In the genomic region with DNA sequence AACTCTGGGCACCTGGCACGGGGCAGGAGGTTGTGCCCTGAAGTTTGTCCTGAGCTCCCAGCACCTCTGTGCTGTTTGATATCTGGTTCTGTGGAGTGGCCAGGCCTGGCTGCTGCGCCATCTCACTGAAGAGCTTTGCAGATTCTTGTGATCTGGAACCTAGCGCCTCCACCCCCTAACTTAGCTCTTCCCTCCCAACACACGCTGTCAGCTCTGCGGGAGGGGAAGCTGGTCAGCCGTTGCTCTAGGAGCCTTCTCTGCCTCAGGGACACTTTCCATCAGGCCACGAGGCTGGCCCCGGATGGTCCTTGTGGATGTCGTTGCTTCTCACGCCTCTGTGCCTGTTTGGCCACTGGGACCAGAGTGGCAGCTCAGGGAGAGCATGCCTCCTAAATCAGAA, we compare ENCODE assay signal across 20 cellular contexts.
"Had no signal": no experiment of that assay in that cellular context is flagged by ENCODE, and none has a peak within 500 bp of the region (broad histone marks: within the 10 kb centered on the region; RNA-seq: fewer than 3 reads in every experiment).

No MANE protein-coding gene starts in this region.

- H3K4me2 ChIP-seq: hepatocyte had no signal

- ATAC-seq: natural killer cell; psoas muscle; sciatic nerve; stimulated activated memory B cell treated with anti-CD40 and anti-IgM and Interleukin-4, amounts not matched to agents 10 μg/mL and 1 μg/mL and 100 μg/mL, for 72 hours had no signal

- H3K27ac ChIP-seq: colonic mucosa, hepatocyte, parathyroid adenoma, psoas muscle, uterus had no signal

- H3K4me1 ChIP-seq: colonic mucosa, parathyroid adenoma, psoas muscle, uterus had no signal

- H3K36me3 ChIP-seq: colonic mucosa, uterus had no signal

- H3K9ac ChIP-seq: parathyroid adenoma had no signal

- H3K36me3 Mint-ChIP-seq: type B pancreatic cell had no signal

- H3K27me3 ChIP-seq: colonic mucosa, hepatocyte, spleen, uterus had no signal

- H3K27ac Mint-ChIP-seq: mesothelial cell of epicardium; natural killer cell; stimulated activated memory B cell treated with anti-CD40 and anti-IgM and Interleukin-4, amounts not matched to agents 10 μg/mL and 1 μg/mL and 100 μg/mL, for 72 hours; stimulated activated naive CD8-positive, alpha-beta T cell treated with anti-CD3 and anti-CD28 coated beads, Interleukin-15, Interleukin-2, amounts not matched to agents 100 ng/mL and 50 ng/mL, for 24 hours; type B pancreatic cell had no signal

- H2AFZ ChIP-seq: hepatocyte, parathyroid adenoma had no signal

- H3K9me3 Mint-ChIP-seq: natural killer cell; stimulated activated memory B cell treated with anti-CD40 and anti-IgM and Interleukin-4, amounts not matched to agents 10 μg/mL and 1 μg/mL and 100 μg/mL, for 72 hours; stimulated activated naive CD8-positive, alpha-beta T cell treated with anti-CD3 and anti-CD28 coated beads, Interleukin-15, Interleukin-2, amounts not matched to agents 100 ng/mL and 50 ng/mL, for 24 hours; type B pancreatic cell had no signal

- H3K4me3 ChIP-seq: colonic mucosa, hepatocyte, psoas muscle, spleen, uterus had no signal

- H3K4me3 Mint-ChIP-seq: mesothelial cell of epicardium; natural killer cell; stimulated activated memory B cell treated with anti-CD40 and anti-IgM and Interleukin-4, amounts not matched to agents 10 μg/mL and 1 μg/mL and 100 μg/mL, for 72 hours; stimulated activated naive CD8-positive, alpha-beta T cell treated with anti-CD3 and anti-CD28 coated beads, Interleukin-15, Interleukin-2, amounts not matched to agents 100 ng/mL and 50 ng/mL, for 24 hours; type B pancreatic cell had no signal

- H3K27me3 Mint-ChIP-seq: stimulated activated memory B cell treated with anti-CD40 and anti-IgM and Interleukin-4, amounts not matched to agents 10 μg/mL and 1 μg/mL and 100 μg/mL, for 72 hours; stimulated activated naive CD8-positive, alpha-beta T cell treated with anti-CD3 and anti-CD28 coated beads, Interleukin-15, Interleukin-2, amounts not matched to agents 100 ng/mL and 50 ng/mL, for 24 hours; type B pancreatic cell had no signal

- H3K9me3 ChIP-seq: colonic mucosa, psoas muscle, spleen, uterus had no signal

- DNase-seq: colonic mucosa; dermis blood vessel endothelial cell; effector CD4-positive, alpha-beta T cell; foreskin melanocyte; head of caudate nucleus; natural killer cell; psoas muscle; retina; spleen; stimulated activated CD4-positive, alpha-beta T cell treated with anti-CD3 and anti-CD28 coated beads, Interleukin-15, amount 100 ng/mL, for 24 hours; stimulated activated CD4-positive, alpha-beta T cell treated with anti-CD3 and anti-CD28 coated beads, Interleukin-1b, Interleukin-23, amount 100 ng/mL, for 48 hours; stimulated activated CD4-positive, alpha-beta T cell treated with anti-CD3 and anti-CD28 coated beads, Interleukin-4, amount 100 ng/mL, for 24 hours; uterus had no signal

- H3K4me1 Mint-ChIP-seq: natural killer cell; stimulated activated memory B cell treated with anti-CD40 and anti-IgM and Interleukin-4, amounts not matched to agents 10 μg/mL and 1 μg/mL and 100 μg/mL, for 72 hours had no signal

- H3K79me2 ChIP-seq: hepatocyte, parathyroid adenoma had no signal
